ENCODE assay signal across 31 cellular contexts in genomic region chr5:56253924-56254323, GRCh38. TPM values are rescaled to one million over a fixed set of nuclear protein-coding genes. Genes with fewer than 3 reads are reported as not detected.
"Had no signal": no experiment of that assay in that cellular context is flagged by ENCODE, and none has a peak within 500 bp of the region (broad histone marks: within the 10 kb centered on the region; RNA-seq: fewer than 3 reads in every experiment).

No MANE protein-coding gene starts in this region.

- FAIRE-seq: endothelial cell of umbilical vein had no signal

- H3K4me1 ChIP-seq: adrenal gland, body of pancreas, colonic mucosa, gastroesophageal sphincter had no signal

- H3K4me3 ChIP-seq: adrenal gland, body of pancreas, colonic mucosa, esophagus squamous epithelium, gastroesophageal sphincter had no signal

- H3K27me3 ChIP-seq: adrenal gland, colonic mucosa, gastroesophageal sphincter had no signal

- H3K36me3 ChIP-seq: adrenal gland, colonic mucosa, esophagus squamous epithelium, gastroesophageal sphincter had no signal

- ATAC-seq: activated CD4-positive, alpha-beta T cell treated with anti-CD3 and anti-CD28 coated beads for 36 hours; activated CD8-positive, alpha-beta memory T cell treated with anti-CD3 and anti-CD28 coated beads, Interleukin-2, amount 10 ng/mL, durations not matched to agents 7 days and 5 days; activated CD8-positive, alpha-beta T cell treated with anti-CD3 and anti-CD28 coated beads, Interleukin-2, amount 10 ng/mL, durations not matched to agents 7 days and 5 days; activated naive CD8-positive, alpha-beta T cell treated with anti-CD3 and anti-CD28 coated beads, Interleukin-2, amount 50 U/mL, for 24 hours; body of pancreas; gastroesophageal sphincter; T-helper 17 cell had no signal

- H3K27ac ChIP-seq: adrenal gland, body of pancreas, colonic mucosa, epithelial cell of prostate, esophagus squamous epithelium, gastroesophageal sphincter had no signal

- DNase-seq: activated CD4-positive, alpha-beta memory T cell treated with anti-CD3 and anti-CD28 coated beads for 36 hours; activated CD4-positive, alpha-beta T cell treated with anti-CD3 and anti-CD28 coated beads for 36 hours; activated CD4-positive, alpha-beta T cell treated with anti-CD3 and anti-CD28 coated beads, Interleukin-2, amount 10 ng/mL, durations not matched to agents 24 days and 14 days; activated CD4-positive, CD25-positive, alpha-beta regulatory T cell; activated CD4-positive, CD25-positive, alpha-beta regulatory T cell treated with anti-CD3 and anti-CD28 coated beads, Interleukin-2, amount 50 U/mL, for 72 hours; activated CD8-positive, alpha-beta memory T cell treated with anti-CD3 and anti-CD28 coated beads, Interleukin-2, amount 10 ng/mL, durations not matched to agents 7 days and 5 days; activated CD8-positive, alpha-beta memory T cell treated with anti-CD3 and anti-CD28 coated beads, Interleukin-2, amount 50 U/mL, for 4 hours; activated CD8-positive, alpha-beta T cell treated with anti-CD3 and anti-CD28 coated beads, Interleukin-2, amount 10 ng/mL, durations not matched to agents 7 days and 5 days; activated effector memory CD4-positive, alpha-beta T cell treated with anti-CD3 and anti-CD28 coated beads, Interleukin-2, amount 50 U/mL, for 16 hours; activated naive CD4-positive, alpha-beta T cell treated with anti-CD3 and anti-CD28 coated beads for 36 hours; activated naive CD8-positive, alpha-beta T cell treated with anti-CD3 and anti-CD28 coated beads for 36 hours; activated naive CD8-positive, alpha-beta T cell treated with anti-CD3 and anti-CD28 coated beads, Interleukin-2, amount 50 U/mL, for 24 hours; activated T-cell treated with anti-CD3 and anti-CD28 coated beads, Interleukin-2, amount 50 U/mL, for 1 hour; activated T-cell treated with anti-CD3 and anti-CD28 coated beads, Interleukin-2, amount 50 U/mL, for 48 hours; adrenal gland; amygdala; aorta; body of pancreas; caudate nucleus; colonic mucosa; effector CD8-positive, alpha-beta T cell; esophagus squamous epithelium; foreskin melanocyte; T-helper 1 cell; T-helper 17 cell; T1000 had no signal

- H3K9me3 ChIP-seq: adrenal gland, body of pancreas, colonic mucosa, gastroesophageal sphincter had no signal

RNA-seq across cellular contexts. Expression of gene ANKRD55, which starts 20.8 kb away (rescaled TPM):
- total RNA-seq: activated CD8-positive, alpha-beta memory T cell treated with anti-CD3 and anti-CD28 coated beads for 36 hours; body of pancreas; colonic mucosa; fibroblast of lung had no signal
- polyA plus RNA-seq: aorta, fibroblast of lung had no signal
